In the genomic region with DNA sequence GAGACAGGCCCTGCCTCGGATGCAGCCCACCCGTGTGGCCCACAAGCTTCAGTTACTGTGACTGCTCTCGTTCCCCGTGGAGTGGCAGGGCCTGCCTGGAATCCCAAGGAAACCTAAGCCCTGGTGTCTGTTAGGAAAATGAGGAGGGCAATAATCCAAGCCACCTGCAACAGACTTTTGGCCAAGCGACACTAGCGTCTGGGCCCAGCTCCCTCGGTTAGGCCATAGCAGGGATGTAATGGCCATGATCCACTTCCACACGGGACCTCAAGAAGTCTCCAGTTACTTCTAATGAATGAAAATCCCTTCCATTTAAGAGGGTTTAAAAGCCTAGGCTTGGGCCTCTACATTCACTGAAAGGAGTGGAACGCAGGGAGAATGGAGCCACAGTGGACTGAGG, we compare ENCODE assay signal across 18 cellular contexts.
"Had no signal": no experiment of that assay in that cellular context is flagged by ENCODE, and none has a peak within 500 bp of the region (broad histone marks: within the 10 kb centered on the region; RNA-seq: fewer than 3 reads in every experiment).

No MANE protein-coding gene starts in this region.

- ATAC-seq: activated CD4-positive, alpha-beta T cell treated with anti-CD3 and anti-CD28 coated beads for 36 hours; activated CD8-positive, alpha-beta memory T cell treated with anti-CD3 and anti-CD28 coated beads, Interleukin-2, amount 10 ng/mL, durations not matched to agents 7 days and 5 days; activated T-helper 17 cell treated with anti-CD3 and anti-CD28 coated beads, Interleukin-2, amount 50 U/mL, for 72 hours; heart left ventricle; mucosa of descending colon; right lobe of liver; stimulated activated naive B cell treated with anti-CD40 and anti-IgM and Interleukin-4, amounts not matched to agents 10 μg/mL and 1 μg/mL and 100 μg/mL, for 72 hours; WTC11 had no signal

- H3K27me3 ChIP-seq: ascending aorta, heart left ventricle, neural progenitor cell, ovary, right lobe of liver had no signal

- H3K9ac ChIP-seq: neural progenitor cell had no signal

- H3K27ac ChIP-seq: ascending aorta, heart left ventricle, neural progenitor cell, ovary, right lobe of liver had no signal

- H3K27me3 Mint-ChIP-seq: activated CD4-positive, alpha-beta T cell treated with anti-CD3 and anti-CD28 coated beads for 36 hours; activated CD8-positive, alpha-beta memory T cell treated with anti-CD3 and anti-CD28 coated beads, Interleukin-2, amount 10 ng/mL, durations not matched to agents 7 days and 5 days; activated T-helper 17 cell treated with anti-CD3 and anti-CD28 coated beads, Interleukin-2, amount 50 U/mL, for 72 hours; memory B cell; naive B cell; stimulated activated naive B cell treated with anti-CD40 and anti-IgM and Interleukin-4, amounts not matched to agents 10 μg/mL and 1 μg/mL and 100 μg/mL, for 72 hours; type B pancreatic cell had no signal

- H3K27ac Mint-ChIP-seq: activated CD4-positive, alpha-beta T cell treated with anti-CD3 and anti-CD28 coated beads for 36 hours; neural progenitor cell; stimulated activated naive B cell treated with anti-CD40 and anti-IgM and Interleukin-4, amounts not matched to agents 10 μg/mL and 1 μg/mL and 100 μg/mL, for 72 hours; type B pancreatic cell had no signal

- H3K9me3 ChIP-seq: ascending aorta, heart left ventricle, mucosa of descending colon, ovary, right lobe of liver had no signal

- DNase-seq: activated CD4-positive, alpha-beta T cell treated with anti-CD3 and anti-CD28 coated beads for 36 hours; activated CD4-positive, alpha-beta T cell treated with anti-CD3 and anti-CD28 coated beads, Interleukin-2, amount 50 U/mL, for 48 hours; activated CD8-positive, alpha-beta memory T cell treated with anti-CD3 and anti-CD28 coated beads, Interleukin-2, amount 10 ng/mL, durations not matched to agents 7 days and 5 days; activated naive CD4-positive, alpha-beta T cell treated with anti-CD3 and anti-CD28 coated beads for 36 hours; foreskin melanocyte; heart left ventricle; kidney glomerular epithelial cell; mucosa of descending colon; naive B cell; ovary; right lobe of liver; stimulated activated naive B cell treated with anti-CD40 and anti-IgM and Interleukin-4, amounts not matched to agents 10 μg/mL and 1 μg/mL and 100 μg/mL, for 72 hours had no signal

- H3K4me3 ChIP-seq: ascending aorta, heart left ventricle, mucosa of descending colon, neural progenitor cell, ovary, right lobe of liver had no signal

- H3K9me3 Mint-ChIP-seq: activated naive CD4-positive, alpha-beta T cell treated with anti-CD3 and anti-CD28 coated beads for 36 hours; activated T-helper 17 cell treated with anti-CD3 and anti-CD28 coated beads, Interleukin-2, amount 50 U/mL, for 72 hours; memory B cell; naive B cell; neural progenitor cell; stimulated activated naive B cell treated with anti-CD40 and anti-IgM and Interleukin-4, amounts not matched to agents 10 μg/mL and 1 μg/mL and 100 μg/mL, for 72 hours; type B pancreatic cell; WTC11 had no signal

- H3K36me3 ChIP-seq: ascending aorta, neural progenitor cell, ovary, right lobe of liver had no signal

- H3K4me3 Mint-ChIP-seq: activated CD4-positive, alpha-beta T cell treated with anti-CD3 and anti-CD28 coated beads for 36 hours; activated CD8-positive, alpha-beta memory T cell treated with anti-CD3 and anti-CD28 coated beads, Interleukin-2, amount 10 ng/mL, durations not matched to agents 7 days and 5 days; activated naive CD4-positive, alpha-beta T cell treated with anti-CD3 and anti-CD28 coated beads for 36 hours; memory B cell; neural progenitor cell; stimulated activated naive B cell treated with anti-CD40 and anti-IgM and Interleukin-4, amounts not matched to agents 10 μg/mL and 1 μg/mL and 100 μg/mL, for 72 hours; type B pancreatic cell; WTC11 had no signal
